In the genomic region with DNA sequence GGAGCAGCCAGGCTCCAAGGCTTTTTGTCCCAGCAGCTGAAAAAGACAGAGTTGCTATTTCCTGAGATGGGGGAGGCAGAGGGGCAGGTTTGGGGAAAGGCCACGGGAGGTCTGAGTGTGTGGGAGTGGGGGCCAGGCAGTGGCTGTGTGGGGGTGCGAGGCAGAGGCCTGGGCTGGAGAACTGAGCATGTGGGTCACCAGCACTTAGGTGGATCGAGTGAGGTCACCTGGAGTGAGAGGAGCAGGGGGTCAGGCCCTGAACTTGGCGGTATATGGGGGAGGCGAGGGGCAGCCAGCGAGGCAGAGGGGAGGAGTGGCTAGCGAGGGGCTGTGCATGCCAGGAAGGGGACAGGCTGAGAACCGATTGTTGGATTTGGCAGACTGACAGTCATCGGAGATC, we compare ENCODE assay signal across 19 cellular contexts. TPM values are rescaled to one million over a fixed set of nuclear protein-coding genes. Genes with fewer than 3 reads are reported as not detected.
DNase-seq lines count a peak whose midpoint lies in the region; ATAC-seq, FAIRE-seq and TF ChIP-seq lines count a peak whose summit lies in the region.
"Had no signal": no experiment of that assay in that cellular context is flagged by ENCODE, and none has a peak within 500 bp of the region (broad histone marks: within the 10 kb centered on the region; RNA-seq: fewer than 3 reads in every experiment).

No MANE protein-coding gene starts in this region.

- intact Hi-C loops in Caco-2 (cut with micrococcal nuclease; ENCODE audit: unreplicated experiment) (no loop called here), K562 (cut with micrococcal nuclease) (no loop called here)

- no peak overlapping the region for H2BK15ac ChIP-seq in H9 (ENCODE audit: low read depth, low read length)
- H2BK15ac ChIP-seq in neuronal stem cell (ENCODE audit: low read length), result no peak overlapping the region

- BruUV-seq in Caco-2 (replicated peaks; lab: Mats Ljungman, UMichigan), result no TSS peak
- no TSS peak for BruUV-seq in K562 (replicated peaks; lab: Mats Ljungman, UMichigan)

- H3K27ac Mint-ChIP-seq in Caco-2 (ENCODE audit: unreplicated experiment) (peak overlapping the region; percentile 64), H9 (peak overlapping the region; percentile 27 to 77 (median 38); a peak in 4 of 7 replicates)
- H3K27ac Mint-ChIP-seq in T-helper 2 cell treated with Interferon-gamma antibody and Interleukin-4, amounts not matched to agents 5 μg/mL and 100 μg/mL, for 36 hours, result no peak overlapping the region
- H3K27ac Mint-ChIP-seq: B cell; CD4-positive, alpha-beta T cell; CD8-positive, alpha-beta memory T cell; GM23338 had no signal

- H3K9ac ChIP-seq in H9 (ENCODE audit: extremely low read depth, insufficient read length, low read length), result no peak overlapping the region
- peak overlapping the region in 1 of 2 experiments; percentile 74; a peak in 2 of 4 replicates for H3K9ac ChIP-seq in K562 (ENCODE audit: insufficient read depth in 1 of 2, low read depth in 2 of 2, low read length in 2 of 2)
- H3K9ac ChIP-seq in neuronal stem cell (ENCODE audit: low read depth, low read length, poor library complexity), result peak overlapping the region; percentile 44

- H3K9me3 ChIP-seq in Caco-2 (no peaks in the 10 kb centered on the region), H9 (ENCODE audit: control insufficient read depth, low read depth, low read length) (no peaks in the 10 kb centered on the region), K562 (replicated peaks; ENCODE audit: control insufficient read depth, insufficient read depth, low read depth, low read length) (no peaks in the 10 kb centered on the region), neuronal stem cell (replicated peaks in 1 of 2; ENCODE audit: control insufficient read depth in 2 of 2, insufficient read depth in 1 of 2, low read depth in 1 of 2, low read length in 2 of 2) (no peaks in the 10 kb centered on the region)
- H3K9me3 ChIP-seq: BLaER1 treated with 17β-estradiol and CSF1 and Interleukin-3, amounts not matched to agents 10 nM and 100 nM; HAP-1 had no signal

- H2AK5ac ChIP-seq in H9 (ENCODE audit: insufficient read length, low read length) (no peak overlapping the region), neuronal stem cell (ENCODE audit: low read depth, low read length) (no peak overlapping the region)

- no peak overlapping the region for H3T11ph ChIP-seq in H9 (ENCODE audit: low read length)

- TF ChIP-seq CTCF in Caco-2 (IDR thresholded peaks at IDR 0.05; ENCODE audit: insufficient read depth in 1 of 2, low read depth in 1 of 2, low read length in 1 of 2, severe bottlenecking in 1 of 2, unreplicated experiment in 1 of 2), result no peak
- no peak for TF ChIP-seq CTCF in H9 (conservative IDR thresholded peaks at IDR 0.05)
- TF ChIP-seq CTCF in K562 (IDR thresholded peaks at IDR 0.05 in 2 of 3, conservative IDR thresholded peaks at IDR 0.05 in 1 of 3; ENCODE audit: insufficient read depth in 2 of 3, low read depth in 1 of 3, low read length in 3 of 3), result no peak

- H3K18ac ChIP-seq in H9 (ENCODE audit: insufficient read length, low read depth, low read length), result no peak overlapping the region
- peak overlapping the region; percentile 80 for H3K18ac ChIP-seq in neuronal stem cell (ENCODE audit: low read length)

- TF ChIP-seq RAD21 in K562 (CRISPR knock-in tag; conservative IDR thresholded peaks at IDR 0.05 in 1 of 2, IDR thresholded peaks at IDR 0.05 in 1 of 2), result no peak

- in situ Hi-C loops in K562 (cut with MboI), result no loop called here

- no peak overlapping the region for H2BK20ac ChIP-seq in H9 (ENCODE audit: low read depth, low read length, poor library complexity, severe bottlenecking)

- H3K79me2 ChIP-seq in H9 (ENCODE audit: insufficient read depth, low read length) (no peaks in the 10 kb centered on the region), K562 (ENCODE audit: control insufficient read depth, insufficient read depth, low read length) (no peaks in the 10 kb centered on the region)

- H3K36me3 ChIP-seq in Caco-2 (ENCODE audit: control insufficient read depth, insufficient read depth, low read length) (no peaks in the 10 kb centered on the region), K562 (ENCODE audit: control insufficient read depth, insufficient read depth, low read length) (peaks cover 9% of the 10 kb centered on the region; the same call in 1 of the 3 replicates), neuronal stem cell (replicated peaks in 1 of 2; ENCODE audit: control insufficient read depth in 2 of 2, insufficient read depth in 2 of 2, low read length in 2 of 2) (peaks cover 3 to 35% of the 10 kb centered on the region in 2 donors)

- H3K9me1 ChIP-seq in K562 (ENCODE audit: control insufficient read depth, insufficient read depth, low read length), result no peaks in the 10 kb centered on the region

- no peaks in the 10 kb centered on the region for H3K4me1 ChIP-seq in Caco-2
- no peaks in the 10 kb centered on the region for H3K4me1 ChIP-seq in H9 (ENCODE audit: insufficient read depth, low read length)
- peaks cover 0 to 16% of the 10 kb centered on the region in 2 experiments; a peak in 2 of 5 replicates for H3K4me1 ChIP-seq in K562 (replicated peaks in 1 of 2; ENCODE audit: control insufficient read depth in 2 of 2, insufficient read depth in 2 of 2, low read length in 2 of 2)
- H3K4me1 ChIP-seq in neuronal stem cell (ENCODE audit: control insufficient read depth in 2 of 2, insufficient read depth in 1 of 2, low read depth in 1 of 2, low read length in 2 of 2), result peaks cover 0 to 4% of the 10 kb centered on the region in 2 donors
- H3K4me1 ChIP-seq: HAP-1 had no signal

- H4K20me1 ChIP-seq in H9 (ENCODE audit: control insufficient read depth, insufficient read depth, insufficient read length), result no peaks in the 10 kb centered on the region
- no peaks in the 10 kb centered on the region for H4K20me1 ChIP-seq in K562 (replicated peaks; ENCODE audit: control insufficient read depth, insufficient read depth, low read length)

- H2BK120ac ChIP-seq in H9 (ENCODE audit: low read depth, low read length, poor library complexity, severe bottlenecking) (no peak overlapping the region), neuronal stem cell (ENCODE audit: low read depth, low read length) (no peak overlapping the region)

- no peak overlapping the region for H3K23ac ChIP-seq in H9 (ENCODE audit: insufficient read length, low read depth, low read length)
- H3K23ac ChIP-seq in neuronal stem cell (ENCODE audit: low read depth, low read length, poor library complexity), result peak overlapping the region; percentile 50

- H2BK12ac ChIP-seq in H9 (ENCODE audit: insufficient read length, low read depth, low read length) (no peak overlapping the region), neuronal stem cell (ENCODE audit: low read length) (no peak overlapping the region)

- H3K4me1 Mint-ChIP-seq in Caco-2 (ENCODE audit: low read depth, unreplicated experiment), result no peaks in the 10 kb centered on the region
- peaks cover 9 to 21% of the 10 kb centered on the region in 2 experiments for H3K4me1 Mint-ChIP-seq in H9
- no peaks in the 10 kb centered on the region for H3K4me1 Mint-ChIP-seq in T-helper 2 cell treated with Interferon-gamma antibody and Interleukin-4, amounts not matched to agents 5 μg/mL and 100 μg/mL, for 36 hours (ENCODE audit: low read depth)
- H3K4me1 Mint-ChIP-seq: B cell; CD14-positive monocyte; CD8-positive, alpha-beta memory T cell had no signal

- WGBS in H9 (ENCODE audit: extremely low coverage, insufficient read length, low lambda C conversion rate), result no CpG with 5 or more reads among the region's 9 CpGs
- 43% methylated on average over 6 of the region's 9 CpGs for WGBS in K562 (ENCODE audit: insufficient coverage, low coverage, missing lambda C conversion rate)
- no CpG with 5 or more reads among the region's 9 CpGs for WGBS in neuronal stem cell (ENCODE audit: extremely low coverage in 2 of 2, insufficient read length in 2 of 2, insufficient replicate concordance in 1 of 2), 2 donors

- DNase-seq in Caco-2 (no peak), H9 (no peak), K562 (ENCODE audit: extremely low read depth in 1 of 4, low spot score in 3 of 4) (no peak), neuronal stem cell (ENCODE audit: low spot score) (no peak), SW 1271 (lab: John Stamatoyannopoulos, UW) (no peak)
- DNase-seq in stimulated activated CD4-positive, alpha-beta T cell treated with anti-CD3 and anti-CD28 coated beads, Interleukin-4, amount 100 ng/mL, for 24 hours, result no peak
- no peak for DNase-seq in T-helper 2 cell treated with Interferon-gamma antibody and Interleukin-4, amounts not matched to agents 5 μg/mL and 100 μg/mL, for 36 hours (ENCODE audit: low spot score)
- DNase-seq: CD4-positive, alpha-beta T cell; CD8-positive, alpha-beta memory T cell; DMS79; EL; GDM1 had no signal

- H4K91ac ChIP-seq in H9 (ENCODE audit: insufficient read length, low read depth, low read length), result no peak overlapping the region
- no peak overlapping the region for H4K91ac ChIP-seq in neuronal stem cell (ENCODE audit: low read depth, low read length, poor library complexity)

- H3K79me1 ChIP-seq in H9 (ENCODE audit: insufficient read depth, low read depth, low read length, poor library complexity, severe bottlenecking) (no peaks in the 10 kb centered on the region), neuronal stem cell (ENCODE audit: low read depth, low read length) (no peaks in the 10 kb centered on the region)

- H4K8ac ChIP-seq in H9 (replicated peaks; ENCODE audit: insufficient read length, low read depth, low read length), result no peak overlapping the region
- H4K8ac ChIP-seq in neuronal stem cell (ENCODE audit: low read depth, low read length), result no peak overlapping the region

- H3K27me3 ChIP-seq in Caco-2 (replicated peaks; ENCODE audit: control insufficient read depth, insufficient read depth, low read length) (no peaks in the 10 kb centered on the region), H9 (ENCODE audit: insufficient read depth, low read length) (no peaks in the 10 kb centered on the region), K562 (ENCODE audit: control insufficient read depth in 2 of 2, insufficient read depth in 2 of 2, low read length in 2 of 2) (no peaks in the 10 kb centered on the region), neuronal stem cell (ENCODE audit: control insufficient read depth in 3 of 3, insufficient read depth in 3 of 3, low read depth in 1 of 3, low read length in 3 of 3) (no peaks in the 10 kb centered on the region)
- H3K27me3 ChIP-seq: BLaER1 treated with 17β-estradiol and CSF1 and Interleukin-3, amounts not matched to agents 10 nM and 100 nM had no signal

- H4K5ac ChIP-seq in H9 (ENCODE audit: insufficient read length, low read depth, low read length), result no peak overlapping the region

- FAIRE-seq in K562 (lab: Jason Lieb, UNC), result no peak
- FAIRE-seq: GM12878, GM19239 had no signal

- POLR2A ChIA-PET in Caco-2 (lab: Charles Lee) (no interaction called here), K562 (lab: Yijun Ruan, JAX) (no interaction called here)

- H3K9me3 Mint-ChIP-seq in Caco-2 (ENCODE audit: unreplicated experiment), result no peaks in the 10 kb centered on the region
- H3K9me3 Mint-ChIP-seq in H9, result no peaks in the 10 kb centered on the region
- no peaks in the 10 kb centered on the region for H3K9me3 Mint-ChIP-seq in T-helper 2 cell treated with Interferon-gamma antibody and Interleukin-4, amounts not matched to agents 5 μg/mL and 100 μg/mL, for 36 hours
- H3K9me3 Mint-ChIP-seq: CD4-positive, alpha-beta T cell; CD8-positive, alpha-beta memory T cell; GM23338 had no signal

- no peak overlapping the region for H2AFZ ChIP-seq in H9 (ENCODE audit: low read length)
- no peak overlapping the region for H2AFZ ChIP-seq in K562 (ENCODE audit: low read depth, low read length)
- no peak overlapping the region for H2AFZ ChIP-seq in neuronal stem cell (ENCODE audit: low read length)
- H2AFZ ChIP-seq: GM23338 had no signal

- ATAC-seq in K562, result no peak; the same call in 2 of the 3 replicates
- ATAC-seq: GM12878, GM23338 had no signal

- H3K4ac ChIP-seq in H9 (ENCODE audit: low read depth, low read length) (no peak overlapping the region), neuronal stem cell (ENCODE audit: low read length) (no peak overlapping the region)

- no peak overlapping the region for H2BK5ac ChIP-seq in H9 (ENCODE audit: insufficient read length, low read length)
- H2BK5ac ChIP-seq in neuronal stem cell (ENCODE audit: low read length), result peak overlapping the region; percentile 53

- no peak for TF ChIP-seq POLR2A in K562 (conservative IDR thresholded peaks at IDR 0.05)

- H3K23me2 ChIP-seq in H9 (ENCODE audit: insufficient read length, low read depth, low read length, poor library complexity, severe bottlenecking), result no peaks in the 10 kb centered on the region

- no peak overlapping the region; the same call in 1 of the 2 replicates for H3K14ac ChIP-seq in H9 (ENCODE audit: insufficient read depth, low read length)
- peak overlapping the region; percentile 21 for H3K14ac ChIP-seq in neuronal stem cell (ENCODE audit: low read length)

- TF ChIP-seq EP300 in K562 (IDR thresholded peaks at IDR 0.05; ENCODE audit: low read length), result no peak

- H3K27me3 Mint-ChIP-seq in Caco-2 (ENCODE audit: insufficient read depth, unreplicated experiment) (no peaks in the 10 kb centered on the region), H9 (ENCODE audit: low read depth) (no peaks in the 10 kb centered on the region)
- no peaks in the 10 kb centered on the region for H3K27me3 Mint-ChIP-seq in T-helper 2 cell treated with Interferon-gamma antibody and Interleukin-4, amounts not matched to agents 5 μg/mL and 100 μg/mL, for 36 hours (ENCODE audit: low read depth)
- H3K27me3 Mint-ChIP-seq: B cell; CD4-positive, alpha-beta T cell; CD8-positive, alpha-beta memory T cell had no signal

- H3K27ac ChIP-seq in H9 (ENCODE audit: insufficient read length, low read depth, low read length) (no peak overlapping the region), K562 (ENCODE audit: extremely low read depth, low read depth, low read length) (no peak overlapping the region), neuronal stem cell (replicated peaks; ENCODE audit: low read length) (no peak overlapping the region)
- H3K27ac ChIP-seq: BLaER1 treated with 17β-estradiol and CSF1 and Interleukin-3, amounts not matched to agents 10 nM and 100 nM had no signal

- no peak overlapping the region for H3K56ac ChIP-seq in H9 (ENCODE audit: insufficient read length, low read depth, low read length)

- H3K4me3 ChIP-seq in Caco-2 (ENCODE audit: low read depth, low read length) (no peak overlapping the region), K562 (no peak overlapping the region), neuronal stem cell (ENCODE audit: low read length in 2 of 2) (no peak overlapping the region)
- H3K4me3 ChIP-seq: BLaER1 treated with 17β-estradiol and CSF1 and Interleukin-3, amounts not matched to agents 10 nM and 100 nM; GM12878; GM23338; HAP-1 had no signal

- no peak overlapping the region for H3K4me3 Mint-ChIP-seq in Caco-2 (ENCODE audit: unreplicated experiment)
- H3K4me3 Mint-ChIP-seq in H9, result peak overlapping the region in 1 of 2 experiments; percentile 22; a peak in 2 of 5 replicates
- no peak overlapping the region for H3K4me3 Mint-ChIP-seq in T-helper 2 cell treated with Interferon-gamma antibody and Interleukin-4, amounts not matched to agents 5 μg/mL and 100 μg/mL, for 36 hours
- H3K4me3 Mint-ChIP-seq: B cell; CD14-positive monocyte; CD4-positive, alpha-beta T cell; CD8-positive, alpha-beta memory T cell; GM23338 had no signal

- CTCF ChIA-PET in Caco-2 (lab: Charles Lee), result no interaction called here
- CTCF ChIA-PET in K562 (lab: Yijun Ruan, JAX; ENCODE audit: low intra/inter-chr PET ratio), result no interaction called here

- H3K36me3 Mint-ChIP-seq in Caco-2 (ENCODE audit: insufficient read depth, unreplicated experiment) (peaks cover 8% of the 10 kb centered on the region), H9 (ENCODE audit: insufficient read depth in 1 of 3, low read depth in 3 of 3) (peaks cover 0 to 4% (median 0%) of the 10 kb centered on the region in 3 experiments; a peak in 2 of 7 replicates)
- H3K36me3 Mint-ChIP-seq in T-helper 2 cell treated with Interferon-gamma antibody and Interleukin-4, amounts not matched to agents 5 μg/mL and 100 μg/mL, for 36 hours (ENCODE audit: low read depth), result no peaks in the 10 kb centered on the region

- H3K4me2 ChIP-seq in H9 (ENCODE audit: insufficient read depth, insufficient read length, low read length) (no peak overlapping the region), K562 (ENCODE audit: insufficient read depth, low read length) (no peak overlapping the region), neuronal stem cell (ENCODE audit: insufficient read depth, low read length, poor library complexity, severe bottlenecking) (peak overlapping the region; percentile 11)
- H3K4me2 ChIP-seq: GM23338 had no signal

RNA-seq across cellular contexts. Expression of gene IQCE, which starts 28.4 kb away (rescaled TPM):
- 13.4 and 18.7 TPM in 2 replicates for total RNA-seq in Caco-2 (2022)
- 6.7 and 7.0 TPM in 2 replicates for total RNA-seq in H9 (2021)
- total RNA-seq in K562 (2011; cell fraction: chromatin; rRNA removed; ENCODE audit: low replicate concordance), result 26.8 and 52.1 TPM in 2 replicates
- 20.3 and 21.5 TPM in 2 replicates for total RNA-seq in K562 (2011; cell fraction: nucleolus; rRNA removed)
- 22.9 and 30.8 TPM in 2 replicates for total RNA-seq in K562 (2011; cell fraction: nucleoplasm; rRNA removed)
- 7.2 and 8.5 TPM in 2 replicates for total RNA-seq in K562 (2014; rRNA removed)
- total RNA-seq in K562 (2014; rRNA removed; fragmentation: Illumina TruSeq; extraction: Trizol), result 1.7 and 3.5 TPM in 2 replicates
- 3.7 and 4.2 TPM in 2 replicates for total RNA-seq in K562 (2015; rRNA removed; fragmentation: Illumina TruSeq; extraction: Trizol)
- 7.8 and 8.7 TPM in 2 replicates for total RNA-seq in K562 (2021)
- polyA plus RNA-seq in K562 (2011; rRNA removed), result 3.2 and 5.0 TPM in 2 replicates
- polyA plus RNA-seq in K562 (2011; cell fraction: cytosol; rRNA removed), result 2.3 and 3.0 TPM in 2 replicates
- 12.8 and 18.1 TPM in 2 replicates for polyA plus RNA-seq in K562 (2011; cell fraction: nucleus; rRNA removed)
- polyA plus RNA-seq in K562 (2012), result 5.3 and 7.0 TPM in 2 replicates
- polyA plus RNA-seq in K562 (2014; fragmentation: Illumina TruSeq; extraction: Trizol), result 4.4 and 6.5 TPM in 2 replicates
- under 1 TPM; 0.18 to 0.28 TPM for polyA plus RNA-seq in K562 (2014; fragmentation: Nextera tagmentation; extraction: Ambion mirVana)
- polyA plus RNA-seq in K562 (2014; rRNA removed), result 5.1 and 6.1 TPM in 2 replicates
- polyA minus RNA-seq in K562 (2011; rRNA and poly(A)+ RNA removed), result 3.7 and 4.7 TPM in 2 replicates
- polyA minus RNA-seq in K562 (2011; cell fraction: cytosol; rRNA and poly(A)+ RNA removed), result 3.9 and 4.8 TPM in 2 replicates
- polyA minus RNA-seq in K562 (2011; cell fraction: nucleus; rRNA and poly(A)+ RNA removed), result 5.5 and 5.9 TPM in 2 replicates
- polyA plus RNA-seq in neuronal stem cell (2013, experiment 1 of 2), result 10.4 TPM
- polyA plus RNA-seq in neuronal stem cell (2013, experiment 2 of 2), result 10.3 TPM

RNA-seq across cellular contexts. Expression of gene BRAT1, which starts 31.8 kb away (rescaled TPM):
- total RNA-seq in Caco-2 (2022) (33.2 and 33.5 TPM in 2 replicates), H9 (2021) (41.2 and 42.6 TPM in 2 replicates), K562 (2014; rRNA removed) (48.2 and 53.8 TPM in 2 replicates), K562 (2014; rRNA removed; fragmentation: Illumina TruSeq; extraction: Trizol) (1.9 and 3.7 TPM in 2 replicates), K562 (2015; rRNA removed; fragmentation: Illumina TruSeq; extraction: Trizol) (14.6 and 17.4 TPM in 2 replicates), K562 (2021) (49.6 and 49.8 TPM in 2 replicates)
- 18.7 and 76.7 TPM in 2 replicates for total RNA-seq in K562 (2011; cell fraction: chromatin; rRNA removed; ENCODE audit: low replicate concordance)
- 75.9 and 80.0 TPM in 2 replicates for total RNA-seq in K562 (2011; cell fraction: nucleolus; rRNA removed)
- 35.8 and 37.1 TPM in 2 replicates for total RNA-seq in K562 (2011; cell fraction: nucleoplasm; rRNA removed)
- polyA plus RNA-seq in K562 (2011; rRNA removed) (10.5 and 23.7 TPM in 2 replicates), K562 (2014; fragmentation: Illumina TruSeq; extraction: Trizol) (5.8 and 20.3 TPM in 2 replicates), K562 (2014; fragmentation: Nextera tagmentation; extraction: Ambion mirVana) (under 1 TPM; 0.13 to 0.31 TPM), K562 (2014; rRNA removed) (35.3 and 39.1 TPM in 2 replicates)
- polyA plus RNA-seq in K562 (2011; cell fraction: cytosol; rRNA removed), result 14.1 and 48.2 TPM in 2 replicates
- 84.7 and 142 TPM in 2 replicates for polyA plus RNA-seq in K562 (2011; cell fraction: nucleus; rRNA removed)
- 37.7 and 38.8 TPM in 2 replicates for polyA plus RNA-seq in K562 (2012)
- 3.2 and 7.4 TPM in 2 replicates for polyA minus RNA-seq in K562 (2011; rRNA and poly(A)+ RNA removed)
- polyA minus RNA-seq in K562 (2011; cell fraction: cytosol; rRNA and poly(A)+ RNA removed), result 27.3 and 27.9 TPM in 2 replicates
- 22.2 and 25.0 TPM in 2 replicates for polyA minus RNA-seq in K562 (2011; cell fraction: nucleus; rRNA and poly(A)+ RNA removed)
- 18.7 TPM for polyA plus RNA-seq in neuronal stem cell (2013, experiment 1 of 2)
- 18.1 TPM for polyA plus RNA-seq in neuronal stem cell (2013, experiment 2 of 2)

RNA-seq across cellular contexts. Expression of gene TTYH3, which starts 44.7 kb away (rescaled TPM):
- total RNA-seq in Caco-2 (2022) (57.3 and 58.6 TPM in 2 replicates), H9 (2021) (122 TPM in 2 replicates), K562 (2014; rRNA removed) (1.4 and 1.5 TPM in 2 replicates), K562 (2014; rRNA removed; fragmentation: Illumina TruSeq; extraction: Trizol) (0.06 and 0.11 TPM in 2 replicates), K562 (2015; rRNA removed; fragmentation: Illumina TruSeq; extraction: Trizol) (0.62 and 0.79 TPM in 2 replicates), K562 (2021) (4.9 and 5.5 TPM in 2 replicates)
- total RNA-seq in K562 (2011; cell fraction: chromatin; rRNA removed; ENCODE audit: low replicate concordance), result 4.3 and 18.5 TPM in 2 replicates
- total RNA-seq in K562 (2011; cell fraction: nucleolus; rRNA removed), result 13.6 and 17.2 TPM in 2 replicates
- 8.4 and 9.7 TPM in 2 replicates for total RNA-seq in K562 (2011; cell fraction: nucleoplasm; rRNA removed)
- polyA plus RNA-seq in K562 (2011; rRNA removed) (1.7 and 4.5 TPM in 2 replicates), K562 (2014; fragmentation: Illumina TruSeq; extraction: Trizol) (1.1 and 2.0 TPM in 2 replicates), K562 (2014; fragmentation: Nextera tagmentation; extraction: Ambion mirVana) (under 1 TPM; 0.01 to 0.04 TPM), K562 (2014; rRNA removed) (1.1 and 1.9 TPM in 2 replicates)
- 2.7 and 5.1 TPM in 2 replicates for polyA plus RNA-seq in K562 (2011; cell fraction: cytosol; rRNA removed)
- polyA plus RNA-seq in K562 (2011; cell fraction: nucleus; rRNA removed), result 13.6 and 13.8 TPM in 2 replicates
- 3.5 and 7.4 TPM in 2 replicates for polyA plus RNA-seq in K562 (2012)
- 0.96 and 1.1 TPM in 2 replicates for polyA minus RNA-seq in K562 (2011; rRNA and poly(A)+ RNA removed)
- 5.5 and 6.6 TPM in 2 replicates for polyA minus RNA-seq in K562 (2011; cell fraction: cytosol; rRNA and poly(A)+ RNA removed)
- polyA minus RNA-seq in K562 (2011; cell fraction: nucleus; rRNA and poly(A)+ RNA removed), result 5.7 and 5.9 TPM in 2 replicates
- 136 TPM for polyA plus RNA-seq in neuronal stem cell (2013, experiment 1 of 2)
- 133 TPM for polyA plus RNA-seq in neuronal stem cell (2013, experiment 2 of 2)
